1 cellular context compared by ENCODE assay signal in genomic region chr16:66409156-66409555, GRCh38.
TF ChIP-seq lines count a peak whose summit lies in the region.

No MANE protein-coding gene starts in this region.

TF ChIP-seq in HepG2, 621 proteins besides CTCF, POLR2A, EP300 and RAD21:
- no peak for TF ChIP-seq ARID4A (CRISPR knock-in tag; IDR thresholded peaks at IDR 0.05; ENCODE audit: borderline replicate concordance)
- no peak for TF ChIP-seq ZNF790 (CRISPR knock-in tag; IDR thresholded peaks at IDR 0.05; ENCODE audit: borderline replicate concordance)
- TF ChIP-seq KMT2B (CRISPR knock-in tag; IDR thresholded peaks at IDR 0.05): no peak
- no peak for TF ChIP-seq ZNF138 (CRISPR knock-in tag; IDR thresholded peaks at IDR 0.05; ENCODE audit: low read depth)
- no peak for TF ChIP-seq ZNF770 (CRISPR knock-in tag; IDR thresholded peaks at IDR 0.05)
- TF ChIP-seq SMARCC2 (IDR thresholded peaks at IDR 0.05): no peak
